ENCODE assay signal across 8 cellular contexts in the genomic region with DNA sequence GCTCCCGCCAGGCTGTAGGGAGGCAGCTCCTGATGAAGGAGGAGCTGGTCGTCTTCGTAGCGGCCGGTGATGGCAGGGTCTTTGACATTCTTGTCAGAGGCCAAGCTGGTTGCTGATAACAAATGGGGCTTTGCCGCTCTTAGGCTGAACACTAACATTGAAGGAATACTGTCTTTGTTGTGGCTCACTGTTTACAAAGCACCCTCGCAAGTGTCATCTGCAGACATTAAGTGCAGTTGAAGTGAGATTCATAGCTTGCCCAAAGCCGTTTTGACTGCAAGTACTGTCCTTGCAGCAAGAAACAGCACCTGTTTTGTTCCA. TPM values are rescaled to one million over a fixed set of nuclear protein-coding genes. Genes with fewer than 3 reads are reported as not detected.
DNase-seq lines count a peak whose midpoint lies in the region; ATAC-seq and TF ChIP-seq lines count a peak whose summit lies in the region.

No MANE protein-coding gene starts in this region.

- H3K4me3 Mint-ChIP-seq in activated T-cell treated with anti-CD3 and anti-CD28 coated beads, Interleukin-2, amount 50 U/mL, for 4 hours, result peak overlapping the region; percentile 93

- DNase-seq in activated T-cell treated with anti-CD3 and anti-CD28 coated beads, Interleukin-2, amount 50 U/mL, for 4 hours, result no peak
- DNase-seq in activated T-cell treated with anti-CD3 and anti-CD28 coated beads, Interleukin-2, amount 50 U/mL, for 1 hour, result no peak
- DNase-seq in hepatic stellate cell (ENCODE audit: low spot score) (peak; percentile 46), NCI-H446 (lab: John Stamatoyannopoulos, UW) (no peak)
- DNase-seq in effector CD4-positive, alpha-beta T cell, result no peak

- H3K4me1 Mint-ChIP-seq in activated T-cell treated with anti-CD3 and anti-CD28 coated beads, Interleukin-2, amount 50 U/mL, for 4 hours (ENCODE audit: low read depth), result peaks cover 32% of the 10 kb centered on the region

- peaks cover 2% of the 10 kb centered on the region for H3K36me3 Mint-ChIP-seq in activated T-cell treated with anti-CD3 and anti-CD28 coated beads, Interleukin-2, amount 50 U/mL, for 4 hours (ENCODE audit: insufficient read depth)

- no peak for ATAC-seq in activated T-cell treated with anti-CD3 and anti-CD28 coated beads, Interleukin-2, amount 50 U/mL, for 4 hours
- ATAC-seq in GM19328 (IDR thresholded peaks at IDR 0.05; ENCODE audit: unreplicated experiment), result no peak

- no peaks in the 10 kb centered on the region for H3K27me3 Mint-ChIP-seq in activated T-cell treated with anti-CD3 and anti-CD28 coated beads, Interleukin-2, amount 50 U/mL, for 4 hours (ENCODE audit: low read depth)

- peak overlapping the region; percentile 69 to 100 (median 96) for H3K27ac ChIP-seq in skin epidermis

- H3K4me3 ChIP-seq in WI38 (ENCODE audit: low read depth, low read length) (peak overlapping the region; percentile 96), skin epidermis (peak overlapping the region; percentile 53 to 96 (median 83))

- TF ChIP-seq CTCF in WI38 (IDR thresholded peaks at IDR 0.05; ENCODE audit: low read depth, low read length), result no peak

- H3K9me3 Mint-ChIP-seq in activated T-cell treated with anti-CD3 and anti-CD28 coated beads, Interleukin-2, amount 50 U/mL, for 4 hours, result no peaks in the 10 kb centered on the region

RNA-seq across cellular contexts. Expression of a gene that starts 0.5 kb away (rescaled TPM):
- 10 to 100 TPM; 33.0 to 43.4 (median 40.3) TPM for total RNA-seq in activated T-cell treated with anti-CD3 and anti-CD28 coated beads, Interleukin-2, amount 50 U/mL, for 4 hours

RNA-seq across cellular contexts. Expression of a gene that starts 34.2 kb away (rescaled TPM):
- total RNA-seq in activated T-cell treated with anti-CD3 and anti-CD28 coated beads, Interleukin-2, amount 50 U/mL, for 4 hours, result under 1 TPM in 2 of 3 donors, not detected in 1; 0.05 to 0.13 TPM
